8 cellular contexts compared by ENCODE assay signal in the genomic region with DNA sequence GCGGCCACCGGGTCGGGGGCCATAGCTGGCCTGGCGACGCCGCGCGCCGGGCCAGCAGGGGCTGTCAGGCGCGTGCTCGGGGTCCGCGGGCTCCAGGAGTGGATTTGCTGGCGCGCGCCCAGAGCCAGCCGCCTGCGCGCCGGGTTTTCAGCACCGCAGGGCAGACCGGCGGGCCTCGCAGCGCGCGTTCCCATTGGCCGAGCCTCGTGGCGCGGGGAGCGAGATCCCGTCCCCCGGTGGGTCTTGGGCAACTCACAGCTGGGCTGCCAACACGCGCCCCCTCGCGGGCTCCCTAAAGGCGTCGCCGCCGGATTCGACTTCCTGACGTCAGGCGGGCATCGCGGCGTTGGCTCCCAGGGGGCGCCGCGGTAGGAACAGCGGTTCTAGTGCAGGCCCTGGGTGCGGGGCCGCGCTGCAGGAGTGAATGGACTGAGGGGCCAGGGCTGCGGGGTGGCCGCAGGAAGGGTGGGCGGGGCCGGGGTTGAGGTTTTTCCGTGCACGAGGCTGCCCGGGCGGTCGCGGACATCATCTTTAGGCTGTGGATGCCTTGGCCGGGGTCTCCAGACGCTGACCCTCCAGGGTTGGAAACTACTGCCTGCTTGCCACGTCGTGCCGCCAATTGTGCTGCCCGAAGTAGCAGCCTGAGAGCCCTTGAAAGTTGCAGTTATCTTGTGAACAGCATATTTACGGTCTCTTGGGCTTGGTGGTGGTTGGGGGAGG. TPM values are rescaled to one million over a fixed set of nuclear protein-coding genes. Genes with fewer than 3 reads are reported as not detected.
DNase-seq lines count a peak whose midpoint lies in the region; ATAC-seq, FAIRE-seq and TF ChIP-seq lines count a peak whose summit lies in the region.

TSS of gene FADS1 (minus strand) at position 268 of the 720 bp plus-strand sequence. CDS start at position 194, 74 bp downstream.

- H3K27me3 ChIP-seq in A673 (replicated peaks; ENCODE audit: insufficient read depth, low read depth, low read length, poor library complexity), result no peaks in the 10 kb centered on the region

- peaks cover 31% of the 10 kb centered on the region for H3K36me3 ChIP-seq in A673 (ENCODE audit: insufficient read depth, low read length, poor library complexity, severe bottlenecking)
- peaks cover 1 to 2% of the 10 kb centered on the region in 2 donors for H3K36me3 ChIP-seq in kidney (ENCODE audit: control insufficient read depth in 1 of 2, insufficient read depth in 2 of 2, low read length in 2 of 2)

- H3K4me3 ChIP-seq in A673 (ENCODE audit: low read depth, low read length, poor library complexity, severe bottlenecking), result peak within 1 kb of the TSS; percentile 78
- H3K4me3 ChIP-seq in kidney (ENCODE audit: low read length in 2 of 2), result peak within 1 kb of the TSS; percentile 75 to 79

- H3K4me1 ChIP-seq in A673 (ENCODE audit: insufficient read depth, low read length, poor library complexity, severe bottlenecking) (peaks cover 36% of the 10 kb centered on the region), kidney (ENCODE audit: control insufficient read depth in 1 of 2, insufficient read depth in 1 of 2, low read depth in 1 of 2, low read length in 2 of 2) (peaks cover 0 to 8% of the 10 kb centered on the region in 2 donors)

- H3K9me3 ChIP-seq in A673 (ENCODE audit: low read depth, low read length, poor library complexity, severe bottlenecking) (no peaks in the 10 kb centered on the region), kidney (ENCODE audit: control insufficient read depth in 1 of 2, low read length in 2 of 2) (no peaks in the 10 kb centered on the region)

- TF ChIP-seq CTCF in A673 (conservative IDR thresholded peaks at IDR 0.05; ENCODE audit: low read depth, low read length), result peak; percentile 92
- peak; percentile 51 for TF ChIP-seq CTCF in kidney (IDR thresholded peaks at IDR 0.05; ENCODE audit: borderline replicate concordance, extremely low read depth, insufficient read depth)

- no peak for FAIRE-seq in kidney (lab: Jason Lieb, UNC)

- intact Hi-C loops in A673 (cut with micrococcal nuclease; ENCODE audit: unreplicated experiment) (no loop called here), kidney (cut with DNase I) (no loop called here)

- no TSS peak for BruUV-seq in A673 (replicated peaks; lab: Mats Ljungman, UMichigan)

- DNase-seq in A673 (ENCODE audit: low spot score) (peak; percentile 100), NCI-H345 (lab: John Stamatoyannopoulos, UW) (peak; percentile 98), cerebellum (ENCODE audit: low spot score) (peak; percentile 81), kidney (peak; percentile 97)
- DNase-seq in activated CD4-positive, CD25-positive, alpha-beta regulatory T cell treated with anti-CD3 and anti-CD28 coated beads, Interleukin-2, amount 50 U/mL, for 72 hours, result peak; percentile 76
- peak; percentile 77 for DNase-seq in stimulated activated CD4-positive, alpha-beta T cell treated with anti-CD3 and anti-CD28 coated beads, Interleukin-12 subunit alpha, Interleukin-12 subunit beta, amount 100 ng/mL, for 4 hours

- CTCF ChIA-PET in A673 (lab: Charles Lee), result interaction anchor here (0.6 to 1.4 kb wide), 3 partner anchors 20 to 119 kb away, joined by 4 to 7 read pairs (median 5); partner anchors contain the start of gene FEN1

- H3K27ac ChIP-seq in A673 (ENCODE audit: low read depth, low read length, poor library complexity, severe bottlenecking) (peak within 1 kb of the TSS; percentile 96), kidney (ENCODE audit: low read depth in 2 of 2, low read length in 2 of 2) (peak within 1 kb of the TSS; percentile 93 to 97)

- POLR2A ChIA-PET in A673 (lab: Charles Lee; ENCODE audit: low non-redundant PET), result interaction anchor here (0.6 kb wide), 1 partner anchor 11 kb away, joined by 3 read pairs; no protein-coding TSS in a partner anchor

- ATAC-seq in GM18858 (IDR thresholded peaks at IDR 0.05; ENCODE audit: unreplicated experiment), result peak; percentile 37
- peak; percentile 43 for ATAC-seq in HG03159 (IDR thresholded peaks at IDR 0.05; ENCODE audit: unreplicated experiment)

- peak within 1 kb of the TSS; percentile 94 for H3K9ac ChIP-seq in kidney (ENCODE audit: low read length in 2 of 2)

RNA-seq across cellular contexts. Expression of gene FADS1, which starts in this region (rescaled TPM):
- 442 and 490 TPM in 2 replicates for total RNA-seq in A673 (2021)
- 58.0 TPM for total RNA-seq in cerebellum
- 19.5 TPM for total RNA-seq in kidney
- 6.7 TPM for polyA plus RNA-seq in kidney (ENCODE audit: insufficient read depth, low read depth, low replicate concordance)

Comparison
In these comparisons a context has a peak if more than half of its experiments do, and no peak if none do; other contexts are left out.
1. Peak in every context shown above with its lines: DNase-seq, ATAC-seq, H3K4me3 ChIP-seq and H3K27ac ChIP-seq.